1 cellular context compared by ENCODE assay signal in genomic region chr9:73155968-73156592, GRCh38.
TF ChIP-seq lines count a peak whose summit lies in the region.

No MANE protein-coding gene starts in this region.

TF ChIP-seq in endothelial cell of umbilical vein, 7 proteins besides CTCF, POLR2A, EP300 and RAD21:
- TF ChIP-seq MAX (IDR thresholded peaks at IDR 0.05; ENCODE audit: insufficient read depth, insufficient read length) (no peak), MYC (IDR thresholded peaks at IDR 0.05; ENCODE audit: low read depth, low read length) (no peak), FOS (IDR thresholded peaks at IDR 0.05; ENCODE audit: borderline replicate concordance, insufficient read depth, low read length) (no peak), EZH2 (IDR thresholded peaks at IDR 0.05; ENCODE audit: borderline replicate concordance, low read depth, low read length, severe bottlenecking) (no peak), JUN (IDR thresholded peaks at IDR 0.05; ENCODE audit: borderline replicate concordance, insufficient read depth, insufficient read length, low read depth) (no peak), POLR2AphosphoS5 (IDR thresholded peaks at IDR 0.05; ENCODE audit: insufficient read depth, low read depth, low read length) (no peak), GATA2 (IDR thresholded peaks at IDR 0.05; ENCODE audit: insufficient read depth, insufficient read length, low read depth, low read length) (no peak)
